8 cellular contexts compared by ENCODE assay signal in genomic region chr7:158695726-158696452, GRCh38. TPM values are rescaled to one million over a fixed set of nuclear protein-coding genes. Genes with fewer than 3 reads are reported as not detected.
DNase-seq lines count a peak whose midpoint lies in the region; ATAC-seq and TF ChIP-seq lines count a peak whose summit lies in the region.

No MANE protein-coding gene starts in this region.

- intact Hi-C loops in Panc1 (cut with micrococcal nuclease; ENCODE audit: unreplicated experiment) (no loop called here), left cardiac atrium (cut with DNase I) (loop anchor here (2.0 to 5.0 kb wide), 2 partner anchors 281 kb away; no protein-coding TSS in a partner anchor), sigmoid colon (cut with DNase I) (loop anchor here (2.0 kb wide), 1 partner anchor 281 kb away; no protein-coding TSS in a partner anchor)

- POLR2A ChIA-PET in Panc1 (lab: Charles Lee): no interaction called here

- H3K27me3 ChIP-seq in BLaER1: no peaks in the 10 kb centered on the region
- no peaks in the 10 kb centered on the region for H3K27me3 ChIP-seq in Panc1 (ENCODE audit: control insufficient read depth, insufficient read depth, low read length)
- H3K27me3 ChIP-seq in sigmoid colon: no peaks in the 10 kb centered on the region

- peak; percentile 93 for ATAC-seq in GM18498 (IDR thresholded peaks at IDR 0.05; ENCODE audit: unreplicated experiment)
- peak; percentile 91 for ATAC-seq in HG03025 (IDR thresholded peaks at IDR 0.05; ENCODE audit: low FRiP score, unreplicated experiment)
- peak; percentile 83 for ATAC-seq in Panc1
- peak; percentile 98 for ATAC-seq in left cardiac atrium
- no peak for ATAC-seq in HG03280 (IDR thresholded peaks at IDR 0.05; ENCODE audit: unreplicated experiment)

- BruUV-seq in Panc1 (replicated peaks; lab: Mats Ljungman, UMichigan): no TSS peak

- H3K27ac ChIP-seq in BLaER1 (no peak overlapping the region), Panc1 (ENCODE audit: low read length) (no peak overlapping the region), sigmoid colon (peak overlapping the region; percentile 9 to 51 (median 37))

- peak overlapping the region; percentile 35 for H3K4me2 ChIP-seq in BLaER1

- in situ Hi-C loops in Panc1 (cut with HindIII; ENCODE audit: low pct_unique_long_range_greater_than_20kb, low sequenced_read_pairs): no loop called here

- WGBS in sigmoid colon, 2 donors: 56 to 57% methylated on average over 10 of the region's 10 CpGs

- H4K20me1 ChIP-seq in BLaER1: peaks cover 32% of the 10 kb centered on the region

- H3K36me3 ChIP-seq in BLaER1 (peaks cover 81% of the 10 kb centered on the region), Panc1 (ENCODE audit: control insufficient read depth, insufficient read depth, low read length) (peaks cover 17% of the 10 kb centered on the region; the same call in 1 of the 2 replicates), sigmoid colon (peaks cover 0 to 5% (median 0%) of the 10 kb centered on the region in 4 donors)

- H3K9me3 ChIP-seq in BLaER1: no peaks in the 10 kb centered on the region
- H3K9me3 ChIP-seq in Panc1 (ENCODE audit: control insufficient read depth, insufficient read depth, low read depth, low read length): no peaks in the 10 kb centered on the region
- no peaks in the 10 kb centered on the region for H3K9me3 ChIP-seq in sigmoid colon

- DNase-seq in Panc1 (ENCODE audit: low read depth, low spot score): no peak
- peak; percentile 69 for DNase-seq in amniotic stem cell (lab: John Stamatoyannopoulos, UW)
- peak; percentile 72 for DNase-seq in left cardiac atrium
- DNase-seq in sigmoid colon: peak; percentile 83

- CTCF ChIA-PET in Panc1 (lab: Charles Lee): no interaction called here

- no peak for TF ChIP-seq EP300 in sigmoid colon (IDR thresholded peaks at IDR 0.05)

- peak; percentile 48 for TF ChIP-seq CTCF in Panc1 (IDR thresholded peaks at IDR 0.05)
- peak; percentile 40 to 65 (median 54) for TF ChIP-seq CTCF in sigmoid colon (IDR thresholded peaks at IDR 0.05)

- H3K4me1 ChIP-seq in BLaER1: peaks cover 17% of the 10 kb centered on the region
- no peaks in the 10 kb centered on the region for H3K4me1 ChIP-seq in Panc1 (ENCODE audit: control insufficient read depth, insufficient read depth, low read length)
- peaks cover 0 to 12% (median 4%) of the 10 kb centered on the region in 4 donors for H3K4me1 ChIP-seq in sigmoid colon

- H3K4me3 ChIP-seq in BLaER1 (no peak overlapping the region), Panc1 (ENCODE audit: low read depth in 2 of 2, low read length in 2 of 2) (no peak overlapping the region), sigmoid colon (no peak overlapping the region)

- no peak for TF ChIP-seq POLR2A in sigmoid colon (IDR thresholded peaks at IDR 0.05)

- H3K9ac ChIP-seq in BLaER1: 0 out of 2 replicates have a peak overlapping the region, but pooled peaks have one; percentile 6

RNA-seq across cellular contexts. Expression of gene NCAPG2, which starts 8.7 kb away (rescaled TPM):
- 81.4 TPM for total RNA-seq in Panc1 (2021; ENCODE audit: unreplicated experiment)
- polyA plus RNA-seq in Panc1 (2012; ENCODE audit: insufficient read length): 40.0 TPM
- 1 to 10 TPM; 6.4 to 8.6 TPM for total RNA-seq in left cardiac atrium
- total RNA-seq in sigmoid colon: 1 to 10 TPM; 3.0 to 7.1 (median 5.1) TPM
- polyA plus RNA-seq in sigmoid colon: 10 to 100 TPM in 1 of 3 donors, 1 to 10 TPM in 2; 1.2 to 11.5 (median 4.2) TPM

Comparison
In these comparisons a context has a peak if more than half of its experiments do, and no peak if none do; other contexts are left out.
1. H3K27ac ChIP-seq: peak in sigmoid colon (4 of 4); none in BLaER1 (single experiment) and Panc1 (single experiment).